Comparison of ENCODE assay signal across 18 cellular contexts in the genomic region with DNA sequence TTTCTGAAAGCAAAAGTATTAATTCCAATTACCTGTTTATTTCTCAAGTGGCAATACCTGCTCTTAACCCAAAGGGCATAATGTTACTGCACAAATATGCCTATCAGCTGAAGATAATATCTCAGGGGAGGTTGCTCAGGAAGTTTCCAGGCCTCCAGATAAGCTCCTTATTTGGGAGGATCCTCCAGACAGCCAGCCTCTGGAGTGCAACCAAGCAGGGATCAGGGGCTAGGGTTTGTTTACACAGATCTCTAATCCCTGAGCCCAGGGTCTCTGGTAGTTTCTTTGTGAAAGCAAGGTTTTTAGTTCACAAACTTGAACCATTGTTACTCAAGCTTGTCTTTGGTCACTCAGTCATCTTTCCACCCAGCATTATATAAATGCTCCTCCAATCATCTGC.
"Had no signal": no experiment of that assay in that cellular context is flagged by ENCODE, and none has a peak within 500 bp of the region (broad histone marks: within the 10 kb centered on the region; RNA-seq: fewer than 3 reads in every experiment).

No MANE protein-coding gene starts in this region.

- DNase-seq: activated CD4-positive, alpha-beta memory T cell treated with anti-CD3 and anti-CD28 coated beads, Interleukin-2, amount 10 ng/mL, durations not matched to agents 7 days and 5 days; activated CD4-positive, alpha-beta T cell treated with anti-CD3 and anti-CD28 coated beads for 48 hours; activated CD4-positive, CD25-positive, alpha-beta regulatory T cell; activated CD8-positive, alpha-beta memory T cell treated with anti-CD3 and anti-CD28 coated beads, Interleukin-2, amount 10 ng/mL, durations not matched to agents 7 days and 5 days; dermis blood vessel endothelial cell; effector memory CD4-positive, alpha-beta T cell; foreskin melanocyte; glutamatergic neuron; hippocampal formation; islet precursor cell; midbrain; right cardiac atrium; stimulated activated CD4-positive, alpha-beta T cell treated with anti-CD3 and anti-CD28 coated beads, Interleukin-15, amount 100 ng/mL, for 24 hours; stimulated activated CD4-positive, alpha-beta T cell treated with anti-CD3 and anti-CD28 coated beads, Interleukin-2, amount 100 ng/mL, for 48 hours; stimulated activated naive CD8-positive, alpha-beta T cell treated with anti-CD3 and anti-CD28 coated beads, Interleukin-15, amount 100 ng/mL, for 72 hours had no signal

- H3K4me3 ChIP-seq: lung, skin epidermis had no signal

- ATAC-seq: activated CD8-positive, alpha-beta memory T cell treated with anti-CD3 and anti-CD28 coated beads, Interleukin-2, amount 10 ng/mL, durations not matched to agents 7 days and 5 days; left lobe of liver; right cardiac atrium; stimulated activated naive CD8-positive, alpha-beta T cell treated with anti-CD3 and anti-CD28 coated beads, Interleukin-15, amount 100 ng/mL, for 72 hours had no signal
